Comparison of ENCODE assay signal across 1 cellular context in the genomic region with DNA sequence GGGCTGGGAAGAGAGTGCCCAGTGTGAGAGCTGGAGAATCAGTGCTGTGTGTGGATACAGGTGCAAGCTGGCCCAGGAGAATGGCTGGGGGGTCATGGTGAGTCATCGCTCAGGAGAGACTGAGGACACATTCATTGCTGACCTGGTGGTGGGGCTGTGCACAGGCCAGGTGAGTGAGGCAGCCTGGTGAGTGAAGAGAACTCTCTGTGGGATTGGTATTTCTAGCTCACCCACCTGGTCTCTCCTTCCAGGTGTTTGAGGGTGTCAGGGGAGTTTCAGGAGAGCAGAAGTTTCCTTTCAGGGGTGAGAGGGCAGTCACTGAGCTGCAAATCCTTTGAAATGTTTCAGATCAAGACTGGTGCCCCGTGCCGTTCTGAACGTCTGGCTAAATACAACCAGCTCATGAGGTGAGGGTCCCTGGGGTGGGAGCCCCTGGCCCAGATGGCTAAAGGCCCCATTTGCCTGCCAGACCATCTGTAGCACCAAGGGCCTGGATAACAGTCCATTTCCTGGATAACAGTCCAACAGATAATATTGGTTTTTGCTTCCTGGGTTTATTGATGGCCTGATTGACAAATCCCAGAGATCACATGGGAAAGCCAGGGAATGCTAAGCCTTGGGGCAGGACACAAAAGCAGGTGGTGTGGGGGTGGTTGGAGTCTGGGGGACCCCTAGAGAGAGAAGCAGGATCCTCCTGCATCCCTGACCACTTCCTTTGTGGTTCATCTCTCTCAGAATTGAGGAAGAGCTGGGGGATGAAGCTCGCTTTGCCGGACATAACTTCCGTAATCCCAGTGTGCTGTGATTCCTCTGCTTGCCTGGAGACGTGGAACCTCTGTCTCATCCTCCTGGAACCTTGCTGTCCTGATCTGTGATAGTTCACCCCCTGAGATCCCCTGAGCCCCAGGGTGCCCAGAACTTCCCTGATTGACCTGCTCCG.
TF ChIP-seq lines count a peak whose summit lies in the region.

No MANE protein-coding gene starts in this region.

TF ChIP-seq in HEK293, 187 proteins besides CTCF, POLR2A, EP300 and RAD21 (continued from another document):
- TF ChIP-seq PATZ1 (tag by site-specific recombination; IDR thresholded peaks at IDR 0.05): peak; percentile 40; the same call in 1 of the 2 replicates
- no peak for TF ChIP-seq EGR2 (tag by site-specific recombination; IDR thresholded peaks at IDR 0.05; ENCODE audit: low read depth)
- TF ChIP-seq ZNF140 (tag by site-specific recombination; IDR thresholded peaks at IDR 0.05): no peak
- peak; percentile 81 for TF ChIP-seq PRDM1 (tag by site-specific recombination; IDR thresholded peaks at IDR 0.05)
- TF ChIP-seq HOXA7 (CRISPR knock-in tag; IDR thresholded peaks at IDR 0.05; ENCODE audit: borderline replicate concordance): no peak
- no peak for TF ChIP-seq ZNF623 (tag by site-specific recombination; IDR thresholded peaks at IDR 0.05)
- 0 out of 2 replicates have a peak, but pooled peaks have one; percentile 21 for TF ChIP-seq GLIS2 (tag by site-specific recombination; IDR thresholded peaks at IDR 0.05)
TF ChIP-seq in HEK293: peak in this region for 4.
